17 cellular contexts compared by ENCODE assay signal in genomic region chr1:86754265-86754974, GRCh38. TPM values are rescaled to one million over a fixed set of nuclear protein-coding genes. Genes with fewer than 3 reads are reported as not detected.
DNase-seq lines count a peak whose midpoint lies in the region; ATAC-seq, FAIRE-seq and TF ChIP-seq lines count a peak whose summit lies in the region.
"Had no signal": no experiment of that assay in that cellular context is flagged by ENCODE, and none has a peak within 500 bp of the region (broad histone marks: within the 10 kb centered on the region; RNA-seq: fewer than 3 reads in every experiment).

No MANE protein-coding gene starts in this region.

- no peaks in the 10 kb centered on the region for H3K27me3 ChIP-seq in H1 (replicated peaks in 1 of 4; ENCODE audit: control insufficient read depth in 3 of 4, extremely low read depth in 1 of 4, insufficient read depth in 3 of 4, low read length in 3 of 4)

- H3K4me1 Mint-ChIP-seq in activated CD4-positive, alpha-beta T cell treated with anti-CD3 and anti-CD28 coated beads, Interleukin-2, amount 10 ng/mL, durations not matched to agents 24 days and 14 days = no peaks in the 10 kb centered on the region
- peaks cover 19% of the 10 kb centered on the region for H3K4me1 Mint-ChIP-seq in stimulated activated memory B cell treated with anti-CD40 and anti-IgM and Interleukin-4, amounts not matched to agents 10 μg/mL and 1 μg/mL and 100 μg/mL, for 72 hours

- H3K27ac Mint-ChIP-seq in activated CD4-positive, alpha-beta T cell treated with anti-CD3 and anti-CD28 coated beads, Interleukin-2, amount 10 ng/mL, durations not matched to agents 24 days and 14 days = no peak overlapping the region
- H3K27ac Mint-ChIP-seq in stimulated activated memory B cell treated with anti-CD40 and anti-IgM and Interleukin-4, amounts not matched to agents 10 μg/mL and 1 μg/mL and 100 μg/mL, for 72 hours = no peak overlapping the region

- TF ChIP-seq POLR2A in H1 (IDR thresholded peaks at IDR 0.05; ENCODE audit: control extremely low read depth in 1 of 2, low read depth in 2 of 2, low read length in 2 of 2) = no peak

- no peak for TF ChIP-seq EP300 in H1 (IDR thresholded peaks at IDR 0.05; ENCODE audit: borderline replicate concordance in 1 of 2, low read depth in 2 of 2, low read length in 2 of 2)

- 80% methylated on average over 4 of the region's 4 CpGs; no CpG with 5 or more reads in 1 of the 2 experiments for WGBS in H1 (ENCODE audit: extremely low coverage in 1 of 2, insufficient coverage in 1 of 2, insufficient read length in 1 of 2, insufficient replicate concordance in 2 of 2, low coverage in 1 of 2, low lambda C conversion rate in 2 of 2, missing lambda C conversion rate in 1 of 2), 2 experiments

- H2BK5ac ChIP-seq in H1 (ENCODE audit: low read depth, low read length) = no peak overlapping the region

- CTCF ChIA-PET in OCI-LY7 (lab: Charles Lee; ENCODE audit: unreplicated experiment) (no interaction called here), H1 (lab: Charles Lee; ENCODE audit: partially characterized antibody) (interaction anchor here (0.9 to 5.6 kb wide), 20 partner anchors 12 to 436 kb away, joined by 3 to 45 read pairs (median 4); partner anchors contain the start of gene SH3GLB1)

- H3K4me3 Mint-ChIP-seq in activated CD4-positive, alpha-beta T cell treated with anti-CD3 and anti-CD28 coated beads, Interleukin-2, amount 10 ng/mL, durations not matched to agents 24 days and 14 days = no peak overlapping the region
- H3K4me3 Mint-ChIP-seq in stimulated activated memory B cell treated with anti-CD40 and anti-IgM and Interleukin-4, amounts not matched to agents 10 μg/mL and 1 μg/mL and 100 μg/mL, for 72 hours = peak overlapping the region; percentile 8

- FAIRE-seq in H1 (lab: Jason Lieb, UNC) = no peak
- FAIRE-seq: A549, GM19239 had no signal

- H2BK20ac ChIP-seq in H1 (ENCODE audit: low read length) = no peak overlapping the region

- H3K79me2 ChIP-seq in OCI-LY7 (ENCODE audit: insufficient read depth, low read depth, low read length) = no peaks in the 10 kb centered on the region
- H3K79me2 ChIP-seq in H1 (ENCODE audit: control insufficient read depth in 1 of 2, insufficient read depth in 2 of 2, low read length in 2 of 2) = no peaks in the 10 kb centered on the region

- TF ChIP-seq CTCF in OCI-LY7 (conservative IDR thresholded peaks at IDR 0.05; ENCODE audit: low read length) = no peak
- TF ChIP-seq CTCF in H1 (IDR thresholded peaks at IDR 0.05; ENCODE audit: control extremely low read depth in 1 of 3, insufficient read depth in 1 of 3, low read depth in 1 of 3, low read length in 3 of 3) = no peak

- H4K20me1 ChIP-seq in OCI-LY7 (ENCODE audit: insufficient read depth, low read length) = no peaks in the 10 kb centered on the region
- no peaks in the 10 kb centered on the region for H4K20me1 ChIP-seq in H1 (replicated peaks in 1 of 2; ENCODE audit: control insufficient read depth in 1 of 2, insufficient read depth in 2 of 2, low read length in 2 of 2)

- no peak overlapping the region for H3K18ac ChIP-seq in H1 (ENCODE audit: extremely low read depth, low read length)

- DNase-seq in activated CD4-positive, alpha-beta T cell treated with anti-CD3 and anti-CD28 coated beads, Interleukin-2, amount 10 ng/mL, durations not matched to agents 24 days and 14 days = peak; percentile 44
- no peak for DNase-seq in activated CD4-positive, alpha-beta T cell treated with anti-CD3 and anti-CD28 coated beads for 4 hours
- DNase-seq in OCI-LY7 (ENCODE audit: low spot score) (no peak), H1 (ENCODE audit: low read depth in 1 of 2, low spot score in 2 of 2) (no peak), NCI-H748 treated with DMSO at 0.1 percent for 48 hours (lab: John Stamatoyannopoulos, UW) (no peak), DMS79 treated with DMSO at 0.1 percent for 48 hours (lab: John Stamatoyannopoulos, UW) (no peak)
- DNase-seq: C1 segment of cervical spinal cord, HCEC 1CT, NCI-H1092, NCI-H1694, NCI-H2107 had no signal

- H3K36me3 ChIP-seq in OCI-LY7 (ENCODE audit: insufficient read depth, low read length) = 0 out of 2 replicates have a peak, but pooled peaks cover 2% of the 10 kb centered on the region
- H3K36me3 ChIP-seq in H1 (ENCODE audit: control insufficient read depth in 2 of 4, insufficient read depth in 4 of 4, low read length in 3 of 4) = no peaks in the 10 kb centered on the region

- no peak overlapping the region for H3K9ac ChIP-seq in H1 (replicated peaks in 1 of 4; ENCODE audit: extremely low read depth in 1 of 4, low read depth in 3 of 4, low read length in 3 of 4)

- peaks cover 35% of the 10 kb centered on the region for H3K4me1 ChIP-seq in OCI-LY7 (ENCODE audit: insufficient read depth, low read length, poor library complexity, severe bottlenecking)
- peaks cover 0 to 3% (median 0%) of the 10 kb centered on the region in 4 experiments; a peak in 2 of 7 replicates for H3K4me1 ChIP-seq in H1 (replicated peaks in 1 of 4; ENCODE audit: control insufficient read depth in 3 of 4, insufficient read depth in 4 of 4, low read length in 3 of 4)
- H3K4me1 ChIP-seq: A549 had no signal

- H3K4me3 ChIP-seq in OCI-LY7 (ENCODE audit: low read depth, low read length, poor library complexity, severe bottlenecking) (no peak overlapping the region), H1 (ENCODE audit: extremely low read depth in 1 of 4, insufficient read depth in 2 of 4, low read depth in 3 of 4, low read length in 4 of 4) (no peak overlapping the region)
- H3K4me3 ChIP-seq: A549, SK-N-MC had no signal

- H3K9me3 ChIP-seq in OCI-LY7 (ENCODE audit: low read length) (no peaks in the 10 kb centered on the region), H1 (ENCODE audit: insufficient read depth in 2 of 2, low read depth in 1 of 2, low read length in 1 of 2) (no peaks in the 10 kb centered on the region)
- H3K9me3 ChIP-seq: A549 had no signal

- no TSS peak for BruUV-seq in OCI-LY7 (replicated peaks; lab: Mats Ljungman, UMichigan)

- no peak overlapping the region for H2BK120ac ChIP-seq in H1 (replicated peaks; ENCODE audit: low read depth, low read length)

- no peaks in the 10 kb centered on the region for H3K9me2 ChIP-seq in OCI-LY7 (ENCODE audit: insufficient read depth, low read length)

- no peaks in the 10 kb centered on the region; the same call in 1 of the 2 replicates for H3K23me2 ChIP-seq in H1 (ENCODE audit: low read depth, low read length)

- H3K23ac ChIP-seq in H1 (ENCODE audit: insufficient read length) = no peak overlapping the region

- no peak for ATAC-seq in stimulated activated memory B cell treated with anti-CD40 and anti-IgM and Interleukin-4, amounts not matched to agents 10 μg/mL and 1 μg/mL and 100 μg/mL, for 72 hours
- no peak for ATAC-seq in GM21423 (IDR thresholded peaks at IDR 0.05; ENCODE audit: unreplicated experiment)
- ATAC-seq: Right ventricle myocardium inferior had no signal

- no peak overlapping the region for H4K5ac ChIP-seq in H1 (ENCODE audit: insufficient read length, low read depth, low read length)

- H3K27me3 Mint-ChIP-seq in activated CD4-positive, alpha-beta T cell treated with anti-CD3 and anti-CD28 coated beads, Interleukin-2, amount 10 ng/mL, durations not matched to agents 24 days and 14 days = peaks cover 15% of the 10 kb centered on the region
- H3K27me3 Mint-ChIP-seq in stimulated activated memory B cell treated with anti-CD40 and anti-IgM and Interleukin-4, amounts not matched to agents 10 μg/mL and 1 μg/mL and 100 μg/mL, for 72 hours = peaks cover 10% of the 10 kb centered on the region

- H3K14ac ChIP-seq in H1 (ENCODE audit: insufficient read length) = no peak overlapping the region

- H3K79me1 ChIP-seq in H1 (ENCODE audit: low read depth, low read length) = no peaks in the 10 kb centered on the region; the same call in 1 of the 2 replicates

- H3K56ac ChIP-seq in H1 (replicated peaks; ENCODE audit: insufficient read length, low read depth, low read length) = no peak overlapping the region

- no peak for TF ChIP-seq RAD21 in H1 (IDR thresholded peaks at IDR 0.05 in 1 of 2, conservative IDR thresholded peaks at IDR 0.05 in 1 of 2; ENCODE audit: low read depth in 2 of 2, low read length in 2 of 2)

- no peak overlapping the region for H2AK5ac ChIP-seq in H1 (ENCODE audit: low read depth, low read length)

- H3K27ac ChIP-seq in OCI-LY7 (ENCODE audit: low read depth, low read length, poor library complexity, severe bottlenecking) (no peak overlapping the region), H1 (ENCODE audit: low read depth, low read length) (no peak overlapping the region)
- H3K27ac ChIP-seq: A549, SK-N-MC had no signal

- H3K36me3 Mint-ChIP-seq in activated CD4-positive, alpha-beta T cell treated with anti-CD3 and anti-CD28 coated beads, Interleukin-2, amount 10 ng/mL, durations not matched to agents 24 days and 14 days (ENCODE audit: low read depth) = peaks cover 1% of the 10 kb centered on the region
- no peaks in the 10 kb centered on the region for H3K36me3 Mint-ChIP-seq in stimulated activated memory B cell treated with anti-CD40 and anti-IgM and Interleukin-4, amounts not matched to agents 10 μg/mL and 1 μg/mL and 100 μg/mL, for 72 hours

- H4K8ac ChIP-seq in H1 (ENCODE audit: extremely low read depth, insufficient read depth, low read length) = no peak overlapping the region

- H3K9me3 Mint-ChIP-seq in activated CD4-positive, alpha-beta T cell treated with anti-CD3 and anti-CD28 coated beads, Interleukin-2, amount 10 ng/mL, durations not matched to agents 24 days and 14 days = no peaks in the 10 kb centered on the region
- H3K9me3 Mint-ChIP-seq in stimulated activated memory B cell treated with anti-CD40 and anti-IgM and Interleukin-4, amounts not matched to agents 10 μg/mL and 1 μg/mL and 100 μg/mL, for 72 hours = no peaks in the 10 kb centered on the region

- H3K4me2 ChIP-seq in OCI-LY7 (ENCODE audit: low read length) (peak overlapping the region; percentile 2; the same call in 1 of the 2 replicates), H1 (ENCODE audit: insufficient read depth in 1 of 2, low read depth in 2 of 2, low read length in 2 of 2) (no peak overlapping the region)
- H3K4me2 ChIP-seq: A549 had no signal

- no peak overlapping the region for H3K4ac ChIP-seq in H1 (replicated peaks; ENCODE audit: insufficient read length, low read depth, low read length)

- no peak overlapping the region for H2BK15ac ChIP-seq in H1 (ENCODE audit: low read length)

- POLR2A ChIA-PET in OCI-LY7 (lab: Charles Lee) (interaction anchor here (2.7 kb wide), 1 partner anchor 19 kb away, joined by 9 read pairs; no protein-coding TSS in a partner anchor), H1 (lab: Charles Lee; ENCODE audit: partially characterized antibody) (no interaction called here)

- no peak overlapping the region for H2BK12ac ChIP-seq in H1 (ENCODE audit: low read depth, low read length)

- H2AFZ ChIP-seq in OCI-LY7 (ENCODE audit: low read length) (no peak overlapping the region), H1 (ENCODE audit: low read length) (0 out of 2 replicates have a peak overlapping the region, but pooled peaks have one; percentile 34)

- no peak overlapping the region for H4K91ac ChIP-seq in H1 (replicated peaks; ENCODE audit: insufficient read length, low read length)

- intact Hi-C loops in activated CD4-positive, alpha-beta T cell treated with anti-CD3 and anti-CD28 coated beads, Interleukin-2, amount 10 ng/mL, durations not matched to agents 24 days and 14 days (cut with micrococcal nuclease) = no loop called here
- intact Hi-C loops in OCI-LY7 (cut with micrococcal nuclease; ENCODE audit: unreplicated experiment) = no loop called here

RNA-seq across cellular contexts. Expression of gene SH3GLB1, which starts 50.0 kb away (rescaled TPM):
- 57.0 and 59.7 TPM in 2 replicates for total RNA-seq in activated CD4-positive, alpha-beta T cell treated with anti-CD3 and anti-CD28 coated beads, Interleukin-2, amount 10 ng/mL, durations not matched to agents 24 days and 14 days
- 17.7 and 18.9 TPM in 2 replicates for total RNA-seq in OCI-LY7 (2014; rRNA removed; shearing (Covaris generic))
- total RNA-seq in OCI-LY7 (2022) = 37.5 and 39.7 TPM in 2 replicates
- total RNA-seq in H1 (2021; fragmentation: NEBNext Ultra II Directional; extraction: Animal tissue kit (Norgen Biotek cat#: 25700)) = 39.4 and 43.1 TPM in 2 replicates
- polyA plus RNA-seq in H1 (2011; rRNA removed) = 4.1 and 7.7 TPM in 2 replicates
- polyA plus RNA-seq in H1 (2011; cell fraction: cytosol; rRNA removed) = 8.4 TPM
- 7.5 TPM for polyA plus RNA-seq in H1 (2011; cell fraction: nucleus; rRNA removed)
- 12.5 to 27.5 TPM (median 13.8 TPM) in 4 replicates for polyA plus RNA-seq in H1 (2012, experiment 1 of 2)
- polyA plus RNA-seq in H1 (2012, experiment 2 of 2) = 3.0 TPM
- polyA plus RNA-seq in H1 (2013, experiment 1 of 2) = 15.6 TPM
- polyA plus RNA-seq in H1 (2013, experiment 2 of 2) = 13.5 TPM
- 12.3 and 19.6 TPM in 2 replicates for polyA minus RNA-seq in H1 (2011; rRNA and poly(A)+ RNA removed)
- polyA minus RNA-seq in H1 (2011; cell fraction: cytosol; rRNA and poly(A)+ RNA removed) = 9.5 TPM
- polyA minus RNA-seq in H1 (2011; cell fraction: nucleus; rRNA and poly(A)+ RNA removed) = 20.3 TPM
